Comparison of ENCODE assay signal across 12 cellular contexts in genomic region chr1:32182060-32182459, GRCh38. TPM values are rescaled to one million over a fixed set of nuclear protein-coding genes. Genes with fewer than 3 reads are reported as not detected.
A peak's percentile ranks its signal among the peaks of the same experiment; 100 is the strongest.
DNase-seq lines count a peak whose midpoint lies in the region; ATAC-seq, FAIRE-seq and TF ChIP-seq lines count a peak whose summit lies in the region.
"Had no signal": no experiment of that assay in that cellular context is flagged by ENCODE, and none has a peak within 500 bp of the region (broad histone marks: within the 10 kb centered on the region; RNA-seq: fewer than 3 reads in every experiment).

No MANE protein-coding gene starts in this region.

- POLR2A ChIA-PET in SK-N-SH (lab: Yijun Ruan, JAX), result interaction anchor here (3.4 kb wide), 1 partner anchor 14 kb away, joined by 19 read pairs; no protein-coding TSS in a partner anchor

- H3K79me2 ChIP-seq in SK-N-SH (ENCODE audit: insufficient read depth) (peaks cover 69% of the 10 kb centered on the region), OCI-LY1 (ENCODE audit: insufficient read depth, low read length) (peaks cover 22% of the 10 kb centered on the region), trophoblast cell (ENCODE audit: control insufficient read depth, insufficient read depth, low read length, poor library complexity) (peaks cover 8% of the 10 kb centered on the region)

- no peak overlapping the region for H3K23ac ChIP-seq in trophoblast cell (ENCODE audit: low read length)

- TF ChIP-seq CTCF in SK-N-SH (IDR thresholded peaks at IDR 0.05), result no peak
- TF ChIP-seq CTCF in OCI-LY1 (IDR thresholded peaks at IDR 0.05; ENCODE audit: low read length), result no peak
- no peak for TF ChIP-seq CTCF in cardiac fibroblast (IDR thresholded peaks at IDR 0.05; ENCODE audit: low read depth, low read length)
- TF ChIP-seq CTCF in BE2C (IDR thresholded peaks at IDR 0.05; ENCODE audit: low read depth, low read length), result no peak

- peaks cover 18 to 25% of the 10 kb centered on the region in 2 experiments; a peak in 3 of 4 replicates for H3K4me1 ChIP-seq in SK-N-SH (ENCODE audit: control insufficient read depth in 1 of 2, insufficient read depth in 2 of 2, low read depth in 1 of 2, low read length in 1 of 2)
- peaks cover 25% of the 10 kb centered on the region for H3K4me1 ChIP-seq in OCI-LY1 (ENCODE audit: insufficient read depth, low read length, severe bottlenecking)
- H3K4me1 ChIP-seq in trophoblast cell (ENCODE audit: control insufficient read depth in 1 of 2, insufficient read depth in 2 of 2, low read length in 2 of 2), result peaks cover 7 to 10% of the 10 kb centered on the region in 2 experiments
- H3K4me1 ChIP-seq in BE2C, result no peaks in the 10 kb centered on the region

- no peak overlapping the region for H4K8ac ChIP-seq in trophoblast cell (ENCODE audit: low read depth, low read length)

- no peak for TF ChIP-seq EP300 in SK-N-SH (IDR thresholded peaks at IDR 0.05; ENCODE audit: borderline replicate concordance in 1 of 2, low read depth in 1 of 2, low read length in 1 of 2)

- H3K36me3 ChIP-seq in SK-N-SH (replicated peaks in 1 of 2; ENCODE audit: control insufficient read depth in 1 of 2, insufficient read depth in 2 of 2, low read length in 1 of 2) (peaks cover 26 to 42% of the 10 kb centered on the region in 2 experiments), OCI-LY1 (ENCODE audit: insufficient read depth, low read length) (peaks cover 55% of the 10 kb centered on the region), trophoblast cell (ENCODE audit: control insufficient read depth in 1 of 2, insufficient read depth in 2 of 2, low read length in 2 of 2) (peaks cover 17 to 31% of the 10 kb centered on the region in 2 experiments), BE2C (peaks cover 28% of the 10 kb centered on the region)

- no peak overlapping the region for H2BK120ac ChIP-seq in trophoblast cell (ENCODE audit: insufficient read depth, low read length, poor library complexity)

- no peak overlapping the region for H2AFZ ChIP-seq in SK-N-SH (ENCODE audit: low read depth)
- no peak overlapping the region for H2AFZ ChIP-seq in OCI-LY1 (ENCODE audit: low read length)
- H2AFZ ChIP-seq in trophoblast cell (ENCODE audit: insufficient read depth, low read length, poor library complexity), result peak overlapping the region; percentile 12

- no peak overlapping the region for H4K91ac ChIP-seq in trophoblast cell (ENCODE audit: low read depth, low read length)

- H3K27ac ChIP-seq in SK-N-SH (ENCODE audit: low read depth in 2 of 2, low read length in 1 of 2) (no peak overlapping the region), OCI-LY1 (ENCODE audit: low read depth, low read length, poor library complexity, severe bottlenecking) (no peak overlapping the region), trophoblast cell (ENCODE audit: low read depth, low read length) (no peak overlapping the region)

- H3K4ac ChIP-seq in trophoblast cell (ENCODE audit: low read depth, low read length), result peak overlapping the region; percentile 66

- no peak overlapping the region for H3K14ac ChIP-seq in trophoblast cell (ENCODE audit: low read length)

- H3F3A ChIP-seq in SK-N-SH (replicated peaks; ENCODE audit: insufficient read depth) (peaks cover 24% of the 10 kb centered on the region), OCI-LY1 (ENCODE audit: insufficient read depth, low read length) (no peaks in the 10 kb centered on the region)

- no peak for ATAC-seq in SK-N-SH treated with all-trans-retinoic acid at 6 μM for 48 hours

- H2AK5ac ChIP-seq in trophoblast cell (ENCODE audit: low read length), result no peak overlapping the region

- no peak for TF ChIP-seq RAD21 in SK-N-SH (IDR thresholded peaks at IDR 0.05; ENCODE audit: low read length)

- H2BK12ac ChIP-seq in trophoblast cell (ENCODE audit: low read length), result no peak overlapping the region

- no peak overlapping the region for H3K9ac ChIP-seq in SK-N-SH
- H3K9ac ChIP-seq in OCI-LY1 (ENCODE audit: low read length), result no peak overlapping the region
- H3K9ac ChIP-seq in trophoblast cell (ENCODE audit: low read length), result peak overlapping the region; percentile 64

- DNase-seq in SK-N-SH (no peak), cardiac fibroblast (ENCODE audit: low read depth in 2 of 2) (peak in 1 of 2 donors; percentile 34), trophoblast cell (no peak), nucleus accumbens (lab: John Stamatoyannopoulos, UW) (no peak), GM19239 (ENCODE audit: insufficient read length, low spot score) (no peak), BE2C (no peak)
- DNase-seq: activated CD4-positive, alpha-beta T cell treated with anti-CD3 and anti-CD28 coated beads, Interleukin-2, amount 50 U/mL, for 1 hour; RPMI8226; thyroid gland had no signal

- H3K4me3 ChIP-seq in SK-N-SH (ENCODE audit: low read depth in 2 of 2, low read length in 1 of 2), result no peak overlapping the region
- no peak overlapping the region for H3K4me3 ChIP-seq in OCI-LY1 (ENCODE audit: low read depth, low read length, poor library complexity, severe bottlenecking)
- peak overlapping the region; percentile 13 to 76 for H3K4me3 ChIP-seq in cardiac fibroblast (replicated peaks in 1 of 2; ENCODE audit: low read depth in 2 of 2, low read length in 2 of 2)
- H3K4me3 ChIP-seq in trophoblast cell (ENCODE audit: low read depth, low read length), result no peak overlapping the region
- H3K4me3 ChIP-seq in BE2C (ENCODE audit: low read depth, low read length), result no peak overlapping the region
- H3K4me3 ChIP-seq: thyroid gland had no signal

- no peak overlapping the region for H4K12ac ChIP-seq in trophoblast cell (ENCODE audit: low read depth, low read length)

- H3K9me3 ChIP-seq in SK-N-SH (no peaks in the 10 kb centered on the region), OCI-LY1 (ENCODE audit: low read length) (no peaks in the 10 kb centered on the region), trophoblast cell (ENCODE audit: insufficient read depth, low read depth, low read length) (no peaks in the 10 kb centered on the region), BE2C (no peaks in the 10 kb centered on the region)
- H3K9me3 ChIP-seq: thyroid gland had no signal

- 96% methylated on average over 6 of the region's 6 CpGs for WGBS in SK-N-SH (ENCODE audit: low lambda C conversion rate)
- no CpG with 5 or more reads among the region's 6 CpGs for WGBS in trophoblast cell (ENCODE audit: extremely low coverage, insufficient coverage, insufficient read length)

- H3K4me2 ChIP-seq in SK-N-SH (peak overlapping the region; percentile 97), OCI-LY1 (ENCODE audit: low read length) (0 out of 2 replicates have a peak overlapping the region, but pooled peaks have one; percentile 73), trophoblast cell (ENCODE audit: low read length) (no peak overlapping the region)

- H3K9me2 ChIP-seq in SK-N-SH (no peaks in the 10 kb centered on the region), OCI-LY1 (ENCODE audit: low read depth, low read length) (no peaks in the 10 kb centered on the region)

- H4K20me1 ChIP-seq in SK-N-SH (ENCODE audit: insufficient read depth) (peaks cover 27% of the 10 kb centered on the region), OCI-LY1 (ENCODE audit: insufficient read depth, low read length) (no peaks in the 10 kb centered on the region)

- H2BK5ac ChIP-seq in trophoblast cell (ENCODE audit: low read depth, low read length, poor library complexity), result no peak overlapping the region

- FAIRE-seq in GM19239 (lab: Jason Lieb, UNC), result no peak
- FAIRE-seq: bronchial epithelial cell had no signal

- no peaks in the 10 kb centered on the region for H3K27me3 ChIP-seq in SK-N-SH (ENCODE audit: insufficient read depth)
- H3K27me3 ChIP-seq in OCI-LY1 (ENCODE audit: insufficient read depth, low read length), result no peaks in the 10 kb centered on the region
- H3K27me3 ChIP-seq in trophoblast cell (ENCODE audit: insufficient read depth, low read length), result no peaks in the 10 kb centered on the region
- no peaks in the 10 kb centered on the region for H3K27me3 ChIP-seq in BE2C
- H3K27me3 ChIP-seq: thyroid gland had no signal

- CTCF ChIA-PET in SK-N-SH (lab: Yijun Ruan, JAX), result interaction anchor here (2.3 kb wide), 1 partner anchor 66 kb away, joined by 6 read pairs; no protein-coding TSS in a partner anchor

- H3K79me1 ChIP-seq in trophoblast cell (ENCODE audit: low read length), result peaks cover 9% of the 10 kb centered on the region

- no peak overlapping the region for H3K18ac ChIP-seq in trophoblast cell (ENCODE audit: low read length)

TF ChIP-seq in SK-N-SH, 30 proteins besides CTCF, POLR2A, EP300 and RAD21 (continues in another document):
- no peak for TF ChIP-seq RCOR1 (IDR thresholded peaks at IDR 0.05; ENCODE audit: low read length)
- TF ChIP-seq FOXM1 (IDR thresholded peaks at IDR 0.05; ENCODE audit: low read depth), result no peak
- TF ChIP-seq TAF1 (IDR thresholded peaks at IDR 0.05; ENCODE audit: borderline replicate concordance, low read depth, low read length), result no peak

TF ChIP-seq in SK-N-SH treated with all-trans-retinoic acid at 6 μM for 48 hours, 23 proteins besides CTCF, POLR2A, EP300 and RAD21 (continues in another document):
- no peak for TF ChIP-seq TOX (CRISPR knock-in tag; IDR thresholded peaks at IDR 0.05; ENCODE audit: borderline replicate concordance)

RNA-seq across cellular contexts. Expression of gene TXLNA, which starts 2.6 kb away (rescaled TPM):
- 26.4 and 32.7 TPM in 2 replicates for polyA plus RNA-seq in SK-N-SH (2012; rRNA removed)
- polyA plus RNA-seq in SK-N-SH (2012; cell fraction: cytosol; rRNA removed), result 22.8 and 28.0 TPM in 2 replicates
- polyA plus RNA-seq in SK-N-SH (2012; cell fraction: nucleus; rRNA removed), result 51.9 and 62.6 TPM in 2 replicates
- polyA plus RNA-seq in trophoblast cell (2013), result 22.4 and 22.7 TPM in 2 replicates
- 27.4 TPM for polyA plus RNA-seq in BE2C (2012; ENCODE audit: insufficient read depth, insufficient read length, low read depth)

RNA-seq across cellular contexts. Expression of gene CCDC28B, which starts 18.3 kb away (rescaled TPM):
- 18.8 and 26.3 TPM in 2 replicates for polyA plus RNA-seq in SK-N-SH (2012; rRNA removed)
- polyA plus RNA-seq in SK-N-SH (2012; cell fraction: cytosol; rRNA removed), result 17.7 and 20.0 TPM in 2 replicates
- polyA plus RNA-seq in SK-N-SH (2012; cell fraction: nucleus; rRNA removed), result 15.6 and 22.9 TPM in 2 replicates
- polyA plus RNA-seq in trophoblast cell (2013), result 12.7 and 13.6 TPM in 2 replicates
- 79.9 TPM for polyA plus RNA-seq in BE2C (2012; ENCODE audit: insufficient read depth, insufficient read length, low read depth)

RNA-seq across cellular contexts. Expression of gene IQCC, which starts 23.4 kb away (rescaled TPM):
- 2.4 and 2.9 TPM in 2 replicates for polyA plus RNA-seq in SK-N-SH (2012; rRNA removed)
- polyA plus RNA-seq in SK-N-SH (2012; cell fraction: cytosol; rRNA removed), result 1.5 and 2.3 TPM in 2 replicates
- polyA plus RNA-seq in SK-N-SH (2012; cell fraction: nucleus; rRNA removed), result 2.9 and 3.6 TPM in 2 replicates
- polyA plus RNA-seq in trophoblast cell (2013), result 2.3 TPM in 2 replicates
- polyA plus RNA-seq in BE2C (2012; ENCODE audit: insufficient read depth, insufficient read length, low read depth), result 2.8 TPM

RNA-seq across cellular contexts. Expression of gene DCDC2B, which starts 26.8 kb away (rescaled TPM):
- polyA plus RNA-seq in SK-N-SH (2012; rRNA removed), result not detected in 2 replicates
- not detected in 2 replicates for polyA plus RNA-seq in SK-N-SH (2012; cell fraction: cytosol; rRNA removed)
- 0.05 TPM in 1 of 2 replicates, not detected in the other for polyA plus RNA-seq in SK-N-SH (2012; cell fraction: nucleus; rRNA removed)
- polyA plus RNA-seq in trophoblast cell (2013), result not detected in 2 replicates
- not detected for polyA plus RNA-seq in BE2C (2012; ENCODE audit: insufficient read depth, insufficient read length, low read depth)

RNA-seq across cellular contexts. Expression of gene TMEM234, which starts 40.1 kb away (rescaled TPM):
- polyA plus RNA-seq in SK-N-SH (2012; rRNA removed), result 31.8 and 31.9 TPM in 2 replicates
- 15.8 and 16.2 TPM in 2 replicates for polyA plus RNA-seq in SK-N-SH (2012; cell fraction: cytosol; rRNA removed)
- polyA plus RNA-seq in SK-N-SH (2012; cell fraction: nucleus; rRNA removed), result 122 and 134 TPM in 2 replicates
- polyA plus RNA-seq in trophoblast cell (2013), result 10.1 and 10.9 TPM in 2 replicates
- 9.9 TPM for polyA plus RNA-seq in BE2C (2012; ENCODE audit: insufficient read depth, insufficient read length, low read depth)

Comparison
In these comparisons a context has a peak if more than half of its experiments do, and no peak if none do; other contexts are left out.
1. H3K4me3 ChIP-seq: peak in cardiac fibroblast (2 of 2); none in SK-N-SH (0 of 2), OCI-LY1 (single experiment), trophoblast cell (single experiment) and BE2C (single experiment).